ENCODE assay signal across 1 cellular context in genomic region chr13:75787249-75787940, GRCh38.
TF ChIP-seq lines count a peak whose summit lies in the region.

No MANE protein-coding gene starts in this region.

TF ChIP-seq in IMR-90, 13 proteins besides CTCF, POLR2A, EP300 and RAD21 (continued from another document):
- TF ChIP-seq MXI1 (IDR thresholded peaks at IDR 0.05; ENCODE audit: borderline replicate concordance, low read depth, low read length) (no peak), MAZ (IDR thresholded peaks at IDR 0.05; ENCODE audit: borderline replicate concordance, low read depth, low read length) (no peak)
